1 cellular context compared by ENCODE assay signal in genomic region chr3:126493731-126494130, GRCh38.
TF ChIP-seq lines count a peak whose summit lies in the region.

No MANE protein-coding gene starts in this region.

TF ChIP-seq in GM12878, 131 proteins besides CTCF, POLR2A, EP300 and RAD21:
- TF ChIP-seq HDAC6 (IDR thresholded peaks at IDR 0.05; ENCODE audit: unreplicated experiment) = no peak
- TF ChIP-seq REST (IDR thresholded peaks at IDR 0.05; ENCODE audit: low read depth, low read length) = no peak
- TF ChIP-seq ATF2 (IDR thresholded peaks at IDR 0.05; ENCODE audit: low read length) = no peak
- no peak for TF ChIP-seq MXI1 (IDR thresholded peaks at IDR 0.05; ENCODE audit: low read depth, low read length)
- no peak for TF ChIP-seq NR2C1 (IDR thresholded peaks at IDR 0.05)
- no peak for TF ChIP-seq POLR2AphosphoS5 (IDR thresholded peaks at IDR 0.05; ENCODE audit: low read length)
- TF ChIP-seq FOS (IDR thresholded peaks at IDR 0.05; ENCODE audit: borderline replicate concordance, extremely low read depth, insufficient read length) = no peak
- TF ChIP-seq CHD1 (IDR thresholded peaks at IDR 0.05; ENCODE audit: low read depth, low read length) = no peak
- no peak for TF ChIP-seq E4F1 (IDR thresholded peaks at IDR 0.05; ENCODE audit: borderline replicate concordance, partially characterized antibody)
- TF ChIP-seq RELA (IDR thresholded peaks at IDR 0.05; ENCODE audit: borderline replicate concordance, partially characterized antibody) = no peak
- no peak for TF ChIP-seq LARP7 (IDR thresholded peaks at IDR 0.05)
